22 cellular contexts compared by ENCODE assay signal in the genomic region with DNA sequence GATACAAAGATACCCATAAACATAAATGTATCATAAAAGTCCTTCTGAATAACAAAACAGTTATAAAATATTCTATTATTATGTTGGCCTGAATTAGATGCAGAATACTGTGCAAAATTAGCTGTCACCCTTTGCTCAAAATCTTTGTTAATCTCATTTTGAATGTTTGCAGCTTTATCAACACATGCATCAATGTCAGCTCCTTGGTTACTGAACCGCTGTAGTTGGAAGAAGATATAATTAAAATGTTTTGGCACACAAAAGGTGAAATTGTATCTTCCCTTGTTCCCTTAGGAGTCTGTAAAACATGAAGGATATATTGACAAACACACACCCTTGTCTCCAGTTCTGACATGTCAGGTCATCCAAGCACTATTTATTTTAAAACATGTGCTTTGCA.
A peak's percentile ranks its signal among the peaks of the same experiment; 100 is the strongest.
DNase-seq lines count a peak whose midpoint lies in the region; ATAC-seq and TF ChIP-seq lines count a peak whose summit lies in the region.
"Had no signal": no experiment of that assay in that cellular context is flagged by ENCODE, and none has a peak within 500 bp of the region (broad histone marks: within the 10 kb centered on the region; RNA-seq: fewer than 3 reads in every experiment).

No MANE protein-coding gene starts in this region.

- H3K9me3 ChIP-seq in DND-41 (ENCODE audit: insufficient read depth, low read length, severe bottlenecking) = no peaks in the 10 kb centered on the region
- H3K9me3 ChIP-seq: Peyer's patch had no signal

- peak overlapping the region; percentile 70; the same call in 1 of the 2 replicates for H2AFZ ChIP-seq in DND-41 (ENCODE audit: low read depth, low read length)

- intact Hi-C loops in activated CD4-positive, alpha-beta T cell treated with anti-CD3 and anti-CD28 coated beads for 36 hours (cut with DNase I, micrococcal nuclease) = no loop called here

- H3K36me3 ChIP-seq in DND-41 (ENCODE audit: insufficient read depth, low read length) = no peaks in the 10 kb centered on the region
- H3K36me3 ChIP-seq: Peyer's patch had no signal

- peaks cover 79% of the 10 kb centered on the region for H3K4me1 Mint-ChIP-seq in nephron progenitor cell
- peaks cover 11% of the 10 kb centered on the region for H3K4me1 Mint-ChIP-seq in activated CD4-positive, alpha-beta T cell treated with anti-CD3 and anti-CD28 coated beads for 36 hours

- DNase-seq in NCI-H146 (lab: John Stamatoyannopoulos, UW) (peak; percentile 35), NCI-H146 treated with DMSO at 0.1 percent for 48 hours (lab: John Stamatoyannopoulos, UW; ENCODE audit: unreplicated experiment) (no peak), DND-41 (no peak), NCI-H2227 treated with DMSO at 0.1 percent for 48 hours (lab: John Stamatoyannopoulos, UW) (peak; percentile 29), nephron progenitor cell (no peak), cerebellar cortex (ENCODE audit: low spot score) (no peak), NCI-H2029 treated with DMSO at 0.1 percent for 48 hours (lab: John Stamatoyannopoulos, UW) (no peak)
- no peak for DNase-seq in activated CD4-positive, alpha-beta T cell treated with anti-CD3 and anti-CD28 coated beads for 36 hours
- DNase-seq: 8988T; DMS 273 treated with DMSO at 0.1 percent for 48 hours; GF-D8; H9; Karpas-422; NCI-H1092 treated with DMSO at 0.1 percent for 48 hours; NCI-H1930; NCI-H345; NCI-H524 treated with DMSO at 0.1 percent for 48 hours; NK-92 treated with Interleukin-12 subunit alpha and Interleukin-12 subunit beta, amount 100 ng/mL, for 24 hours; Peyer's patch had no signal

- H3K79me2 ChIP-seq in DND-41 (ENCODE audit: insufficient read depth, low read length) = no peaks in the 10 kb centered on the region

- H3K27me3 Mint-ChIP-seq in nephron progenitor cell (ENCODE audit: low read depth, poor library complexity) = no peaks in the 10 kb centered on the region
- no peaks in the 10 kb centered on the region for H3K27me3 Mint-ChIP-seq in activated CD4-positive, alpha-beta T cell treated with anti-CD3 and anti-CD28 coated beads for 36 hours

- no peaks in the 10 kb centered on the region for H3K36me3 Mint-ChIP-seq in nephron progenitor cell (ENCODE audit: low read depth)
- no peaks in the 10 kb centered on the region for H3K36me3 Mint-ChIP-seq in activated CD4-positive, alpha-beta T cell treated with anti-CD3 and anti-CD28 coated beads for 36 hours (ENCODE audit: low read depth)

- no peaks in the 10 kb centered on the region for H3K27me3 ChIP-seq in DND-41 (ENCODE audit: insufficient read depth, low read length, poor library complexity)
- H3K27me3 ChIP-seq: Peyer's patch had no signal

- peak overlapping the region; percentile 33; the same call in 1 of the 2 replicates for H3K9ac ChIP-seq in DND-41 (ENCODE audit: low read depth, low read length)

- ATAC-seq in DND-41 (ENCODE audit: insufficient read depth, low read depth) = no peak
- no peak for ATAC-seq in activated CD4-positive, alpha-beta T cell treated with anti-CD3 and anti-CD28 coated beads for 36 hours
- ATAC-seq: Right ventricle myocardium inferior had no signal

- H3K27ac Mint-ChIP-seq in nephron progenitor cell = peak overlapping the region; percentile 26
- H3K27ac Mint-ChIP-seq in activated CD4-positive, alpha-beta T cell treated with anti-CD3 and anti-CD28 coated beads for 36 hours = no peak overlapping the region
- H3K27ac Mint-ChIP-seq: H9 had no signal

- CTCF ChIA-PET in activated CD4-positive, alpha-beta T cell treated with anti-CD3 and anti-CD28 coated beads for 36 hours (lab: Charles Lee) = interaction anchor here (1.3 to 4.8 kb wide), 2 partner anchors 11 to 15 kb away, joined by 3 to 19 read pairs; no protein-coding TSS in a partner anchor

- H4K20me1 ChIP-seq in DND-41 (ENCODE audit: insufficient read depth, low read length) = no peaks in the 10 kb centered on the region

- POLR2A ChIA-PET in activated CD4-positive, alpha-beta T cell treated with anti-CD3 and anti-CD28 coated beads for 36 hours (lab: Charles Lee) = no interaction called here

- peak overlapping the region in 1 of 2 experiments; percentile 46; a peak in 1 of 4 replicates for H3K4me3 ChIP-seq in DND-41 (ENCODE audit: low read depth in 1 of 2, low read length in 2 of 2)
- H3K4me3 ChIP-seq: Peyer's patch, SK-N-MC had no signal

- TF ChIP-seq CTCF in DND-41 (IDR thresholded peaks at IDR 0.05; ENCODE audit: borderline replicate concordance, extremely low read depth, low read length, poor library complexity, severe bottlenecking) (no peak), nephron progenitor cell (IDR thresholded peaks at IDR 0.05) (no peak)

- H3K27ac ChIP-seq in DND-41 (ENCODE audit: low read length) = peak overlapping the region; percentile 27
- H3K27ac ChIP-seq: HL-60, Peyer's patch, SK-N-MC had no signal

- H3K4me3 Mint-ChIP-seq in nephron progenitor cell = peak overlapping the region; percentile 17
- no peak overlapping the region for H3K4me3 Mint-ChIP-seq in activated CD4-positive, alpha-beta T cell treated with anti-CD3 and anti-CD28 coated beads for 36 hours
- H3K4me3 Mint-ChIP-seq: H9 had no signal

- H3K9me3 Mint-ChIP-seq in nephron progenitor cell = no peaks in the 10 kb centered on the region
- H3K9me3 Mint-ChIP-seq in activated CD4-positive, alpha-beta T cell treated with anti-CD3 and anti-CD28 coated beads for 36 hours (ENCODE audit: low read depth) = no peaks in the 10 kb centered on the region
- H3K9me3 Mint-ChIP-seq: H9 had no signal

- H3K4me1 ChIP-seq in DND-41 (ENCODE audit: insufficient read depth, low read length) = peaks cover 17% of the 10 kb centered on the region

- peak overlapping the region; percentile 62 for H3K4me2 ChIP-seq in DND-41 (ENCODE audit: insufficient read depth, low read length)

Comparison
In these comparisons a context has a peak if more than half of its experiments do, and no peak if none do; other contexts are left out.
1. DNase-seq: peak in NCI-H146 (single experiment) and NCI-H2227 treated with DMSO at 0.1 percent for 48 hours (single experiment); none in NCI-H146 treated with DMSO at 0.1 percent for 48 hours (single experiment), DND-41 (single experiment), nephron progenitor cell (single experiment), cerebellar cortex (single experiment), NCI-H2029 treated with DMSO at 0.1 percent for 48 hours (single experiment) and activated CD4-positive, alpha-beta T cell treated with anti-CD3 and anti-CD28 coated beads for 36 hours (single experiment).